Comparison of ENCODE assay signal across 8 cellular contexts in the genomic region with DNA sequence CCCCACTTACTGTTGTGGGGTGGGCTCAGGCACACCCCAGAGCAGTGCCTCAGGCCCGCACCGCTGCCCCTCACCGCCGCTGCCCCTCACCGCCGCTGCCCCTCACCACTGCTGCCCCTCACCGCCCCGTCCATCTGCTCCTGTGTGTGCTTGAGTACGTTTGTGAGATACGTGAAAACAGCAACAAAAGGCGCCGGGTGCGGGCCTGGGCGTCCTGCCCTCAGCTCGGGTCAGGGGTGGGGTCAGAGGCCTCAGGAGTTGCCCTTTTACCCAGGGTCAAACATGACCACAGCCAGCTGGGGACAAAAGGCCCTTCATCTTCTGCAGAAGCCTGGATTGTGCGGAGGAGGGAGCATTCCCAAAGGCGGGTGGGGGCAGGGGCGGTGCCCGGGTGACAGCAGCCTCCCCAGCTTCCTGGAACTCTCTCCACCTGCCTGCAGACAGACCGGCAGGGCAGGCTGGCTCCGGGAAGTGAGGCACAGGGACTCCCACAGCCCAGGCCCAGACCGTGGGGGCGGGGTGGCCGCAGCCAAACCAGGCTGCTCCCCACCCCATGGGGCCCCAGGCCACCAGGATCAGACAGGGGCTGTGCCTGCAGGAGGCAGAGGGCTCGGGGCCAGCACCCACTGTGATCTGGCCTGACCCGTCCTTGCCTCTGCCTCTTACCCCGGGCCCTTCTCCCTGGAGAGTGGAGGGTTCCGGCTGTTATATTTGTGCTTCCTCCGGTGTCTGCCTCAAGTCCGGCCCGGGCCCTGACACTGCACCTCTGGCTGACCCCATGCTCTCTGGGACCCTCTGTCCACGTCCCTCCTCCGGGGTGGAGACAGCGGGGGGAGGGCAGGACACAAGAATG. TPM values are rescaled to one million over a fixed set of nuclear protein-coding genes. Genes with fewer than 3 reads are reported as not detected.
DNase-seq lines count a peak whose midpoint lies in the region; ATAC-seq and TF ChIP-seq lines count a peak whose summit lies in the region.

No MANE protein-coding gene starts in this region.

- H3K4me3 Mint-ChIP-seq in mesothelial cell of epicardium = peak overlapping the region; percentile 48

- ATAC-seq in upper lobe of right lung = peak; percentile 75

- peak overlapping the region; percentile 39 for H3K4me3 ChIP-seq in LNCaP clone FGC (ENCODE audit: low read depth, low read length)
- peak overlapping the region in 46 of 59 donors; percentile 8 to 82 (median 60) for H3K4me3 ChIP-seq in dorsolateral prefrontal cortex
- H3K4me3 ChIP-seq in upper lobe of right lung = peak overlapping the region; percentile 57

- H3K27me3 ChIP-seq in dorsolateral prefrontal cortex (no peaks in the 10 kb centered on the region), upper lobe of right lung (no peaks in the 10 kb centered on the region)

- peaks cover 53% of the 10 kb centered on the region for H3K4me1 Mint-ChIP-seq in mesothelial cell of epicardium

- intact Hi-C loops in dorsolateral prefrontal cortex (cut with DNase I) = no loop called here
- intact Hi-C loops in upper lobe of right lung (cut with DNase I) = no loop called here

- H3K27ac ChIP-seq in dorsolateral prefrontal cortex = peak overlapping the region; percentile 78 to 100 (median 97)
- peak overlapping the region; percentile 91 for H3K27ac ChIP-seq in upper lobe of right lung

- no peaks in the 10 kb centered on the region for H3K9me3 ChIP-seq in upper lobe of right lung

- no peaks in the 10 kb centered on the region for H3K9me3 Mint-ChIP-seq in mesothelial cell of epicardium

- no peaks in the 10 kb centered on the region for H3K36me3 Mint-ChIP-seq in mesothelial cell of epicardium

- peak overlapping the region; percentile 95 for H3K27ac Mint-ChIP-seq in mesothelial cell of epicardium

- H3K4me1 ChIP-seq in upper lobe of right lung = peaks cover 69% of the 10 kb centered on the region

- TF ChIP-seq CTCF in LNCaP clone FGC (IDR thresholded peaks at IDR 0.05; ENCODE audit: control insufficient read depth, extremely low read depth, insufficient read depth) (no peak), dorsolateral prefrontal cortex (IDR thresholded peaks at IDR 0.05 in 54 of 56, conservative IDR thresholded peaks at IDR 0.05 in 2 of 56; ENCODE audit: low read depth in 1 of 56, partially characterized antibody in 56 of 56) (peak in 6 of 56 donors; percentile 7 to 25 (median 12)), mesothelial cell of epicardium (IDR thresholded peaks at IDR 0.05; ENCODE audit: unreplicated experiment) (no peak), upper lobe of right lung (IDR thresholded peaks at IDR 0.05) (no peak)

- peak; percentile 68 for DNase-seq in COLO829 (ENCODE audit: low spot score)
- DNase-seq in LNCaP clone FGC (ENCODE audit: low read depth) = peak; percentile 67
- DNase-seq in dorsolateral prefrontal cortex = peak in 9 of 10 donors; percentile 73 to 89 (median 85)
- peak in 1 of 2 experiments; percentile 74 for DNase-seq in mesothelial cell of epicardium (ENCODE audit: low spot score in 2 of 2, unreplicated experiment in 2 of 2)
- DNase-seq in upper lobe of right lung = peak; percentile 96
- DNase-seq in GM19240 (ENCODE audit: insufficient read length, low spot score) = no peak
- DNase-seq in activated gamma-delta T cell (lab: John Stamatoyannopoulos, UW) = no peak
- DNase-seq in T-helper 2 cell = no peak

- H3K36me3 ChIP-seq in upper lobe of right lung = no peaks in the 10 kb centered on the region

- H3K27me3 Mint-ChIP-seq in mesothelial cell of epicardium (ENCODE audit: low read depth) = no peaks in the 10 kb centered on the region

RNA-seq across cellular contexts. Expression of a gene that starts 2.3 kb away (rescaled TPM):
- total RNA-seq in dorsolateral prefrontal cortex = 100 to 1,000 TPM in 33 of 120 experiments, 10 to 100 TPM in 87; 27.4 to 258 (median 73.3) TPM
- total RNA-seq in mesothelial cell of epicardium = 57.0 to 59.1 TPM (median 57.7 TPM) in 3 replicates
- total RNA-seq in upper lobe of right lung = 87.4 TPM

RNA-seq across cellular contexts. Expression of a gene that starts 12.1 kb away (rescaled TPM):
- 10 to 100 TPM in 118 of 120 experiments, 1 to 10 TPM in 2; 4.0 to 63.5 (median 26.5) TPM for total RNA-seq in dorsolateral prefrontal cortex
- 10.9 to 12.3 TPM (median 11.3 TPM) in 3 replicates for total RNA-seq in mesothelial cell of epicardium
- total RNA-seq in upper lobe of right lung = 21.5 TPM

RNA-seq across cellular contexts. Expression of a gene that starts 16.3 kb away (rescaled TPM):
- total RNA-seq in dorsolateral prefrontal cortex (10 to 100 TPM in 10 of 120 experiments, 1 to 10 TPM in 109, under 1 TPM in 1; 0.94 to 16.5 (median 3.5) TPM), mesothelial cell of epicardium (2.2 to 3.9 TPM (median 2.9 TPM) in 3 replicates), upper lobe of right lung (10.4 TPM)

RNA-seq across cellular contexts. Expression of a gene that starts 26.1 kb away (rescaled TPM):
- 100 to 1,000 TPM in 12 of 120 experiments, 10 to 100 TPM in 108; 56.0 to 114 (median 86.3) TPM for total RNA-seq in dorsolateral prefrontal cortex
- 87.9 to 98.2 TPM (median 94.7 TPM) in 3 replicates for total RNA-seq in mesothelial cell of epicardium
- 80.7 TPM for total RNA-seq in upper lobe of right lung

RNA-seq across cellular contexts. Expression of a gene that starts 34.0 kb away (rescaled TPM):
- total RNA-seq in dorsolateral prefrontal cortex = 100 to 1,000 TPM; 111 to 235 (median 165) TPM
- 396 to 423 TPM (median 405 TPM) in 3 replicates for total RNA-seq in mesothelial cell of epicardium
- total RNA-seq in upper lobe of right lung = 165 TPM

Comparison
In these comparisons a context has a peak if more than half of its experiments do, and no peak if none do; other contexts are left out.
1. DNase-seq: peak in COLO829 (single experiment), LNCaP clone FGC (single experiment), dorsolateral prefrontal cortex (9 of 10) and upper lobe of right lung (single experiment); none in GM19240 (single experiment), activated gamma-delta T cell (single experiment) and T-helper 2 cell (0 of 5).
2. Peak in every context shown above with its lines, with median percentiles within 50 percentile points of each other: H3K4me3 ChIP-seq.